30 cellular contexts compared by ENCODE assay signal in genomic region chr12:116075251-116075650, GRCh38.
DNase-seq lines count a peak whose midpoint lies in the region; ATAC-seq, FAIRE-seq and TF ChIP-seq lines count a peak whose summit lies in the region.
"Had no signal": no experiment of that assay in that cellular context is flagged by ENCODE, and none has a peak within 500 bp of the region (broad histone marks: within the 10 kb centered on the region; RNA-seq: fewer than 3 reads in every experiment).

No MANE protein-coding gene starts in this region.

- H3K4me2 ChIP-seq in astrocyte (ENCODE audit: low read length) (no peak overlapping the region), mesenchymal stem cell (ENCODE audit: low read length, poor library complexity, severe bottlenecking) (no peak overlapping the region)
- H3K4me2 ChIP-seq: BLaER1 had no signal

- TF ChIP-seq CTCF in 22Rv1 (IDR thresholded peaks at IDR 0.05) (no peak), astrocyte (IDR thresholded peaks at IDR 0.05; ENCODE audit: insufficient read depth, low read depth, low read length) (no peak)

- H4K91ac ChIP-seq in mesenchymal stem cell (ENCODE audit: low read length), result no peak overlapping the region

- no peak overlapping the region for H3K4me3 Mint-ChIP-seq in astrocyte (ENCODE audit: unreplicated experiment)
- H3K4me3 Mint-ChIP-seq in naive thymus-derived CD4-positive, alpha-beta T cell, result no peak overlapping the region
- H3K4me3 Mint-ChIP-seq: activated CD8-positive, alpha-beta T cell treated with anti-CD3 and anti-CD28 coated beads, Interleukin-2, amount 10 ng/mL, durations not matched to agents 7 days and 5 days; immature natural killer cell had no signal

- POLR2A ChIA-PET in naive thymus-derived CD4-positive, alpha-beta T cell (lab: Charles Lee), result no interaction called here

- H3K4me3 ChIP-seq in astrocyte (ENCODE audit: insufficient read depth, low read depth, low read length), result no peak overlapping the region
- no peak overlapping the region for H3K4me3 ChIP-seq in mesenchymal stem cell (ENCODE audit: insufficient read depth in 1 of 2, low read depth in 1 of 2, low read length in 2 of 2)
- H3K4me3 ChIP-seq in aorta (ENCODE audit: low read length in 2 of 2), result no peak overlapping the region
- no peak overlapping the region for H3K4me3 ChIP-seq in naive thymus-derived CD4-positive, alpha-beta T cell (ENCODE audit: low read length)
- H3K4me3 ChIP-seq: BLaER1, breast epithelium, HAP-1, transverse colon had no signal

- ATAC-seq in aorta (ENCODE audit: low FRiP score), result no peak
- ATAC-seq in naive thymus-derived CD4-positive, alpha-beta T cell, result no peak
- ATAC-seq: activated CD8-positive, alpha-beta T cell treated with anti-CD3 and anti-CD28 coated beads, Interleukin-2, amount 10 ng/mL, durations not matched to agents 7 days and 5 days; HepG2; left colon; Panc1 had no signal

- peaks cover 21% of the 10 kb centered on the region for H3K79me1 ChIP-seq in mesenchymal stem cell (replicated peaks; ENCODE audit: low read length, poor library complexity, severe bottlenecking)

- peaks cover 68% of the 10 kb centered on the region for H3K79me2 ChIP-seq in astrocyte (ENCODE audit: insufficient read depth, low read length)

- H3K36me3 ChIP-seq in astrocyte (ENCODE audit: insufficient read depth, low read length) (no peaks in the 10 kb centered on the region), mesenchymal stem cell (ENCODE audit: control insufficient read depth in 1 of 2, insufficient read depth in 2 of 2, low read depth in 1 of 2, low read length in 2 of 2) (peaks cover 5 to 6% of the 10 kb centered on the region in 2 experiments), aorta (ENCODE audit: control insufficient read depth in 1 of 2, insufficient read depth in 2 of 2, low read length in 1 of 2) (no peaks in the 10 kb centered on the region)
- no peaks in the 10 kb centered on the region for H3K36me3 ChIP-seq in naive thymus-derived CD4-positive, alpha-beta T cell (ENCODE audit: control insufficient read depth in 2 of 3, insufficient read depth in 3 of 3, low read length in 3 of 3)
- H3K36me3 ChIP-seq: breast epithelium, HAP-1, transverse colon had no signal

- H2BK15ac ChIP-seq in mesenchymal stem cell (ENCODE audit: low read depth, poor library complexity, severe bottlenecking), result no peak overlapping the region

- H3K27me3 ChIP-seq in astrocyte (ENCODE audit: insufficient read depth, low read length) (no peaks in the 10 kb centered on the region), mesenchymal stem cell (ENCODE audit: control insufficient read depth in 1 of 2, insufficient read depth in 1 of 2, low read length in 2 of 2) (no peaks in the 10 kb centered on the region), aorta (ENCODE audit: control insufficient read depth in 1 of 2, insufficient read depth in 2 of 2, low read length in 1 of 2) (no peaks in the 10 kb centered on the region)
- no peaks in the 10 kb centered on the region for H3K27me3 ChIP-seq in naive thymus-derived CD4-positive, alpha-beta T cell (ENCODE audit: control insufficient read depth in 2 of 2, insufficient read depth in 2 of 2, low read length in 2 of 2)
- H3K27me3 ChIP-seq: BLaER1, breast epithelium, transverse colon had no signal

- 13% methylated on average over 1 of the region's 1 CpG for WGBS in mesenchymal stem cell
- 36 to 46% methylated on average over 1 of the region's 1 CpG for WGBS in aorta, 2 donors

- H2BK12ac ChIP-seq in mesenchymal stem cell (ENCODE audit: low read length in 2 of 2), result no peak overlapping the region

- no peak overlapping the region for H3K9ac ChIP-seq in astrocyte (ENCODE audit: low read length)
- no peak overlapping the region for H3K9ac ChIP-seq in mesenchymal stem cell (ENCODE audit: low read length)
- H3K9ac ChIP-seq: BLaER1 had no signal

- no peak overlapping the region for H3K18ac ChIP-seq in mesenchymal stem cell (ENCODE audit: low read depth in 1 of 2, low read length in 2 of 2)

- H3K23ac ChIP-seq in mesenchymal stem cell (ENCODE audit: low read length in 2 of 2), result no peak overlapping the region

- H4K8ac ChIP-seq in mesenchymal stem cell (ENCODE audit: low read length), result no peak overlapping the region

- H3K27ac Mint-ChIP-seq in astrocyte (ENCODE audit: unreplicated experiment), result peak overlapping the region; percentile 20
- H3K27ac Mint-ChIP-seq in naive thymus-derived CD4-positive, alpha-beta T cell, result peak overlapping the region in 4 of 9 donors; percentile 10 to 63 (median 30)
- H3K27ac Mint-ChIP-seq: activated CD8-positive, alpha-beta T cell treated with anti-CD3 and anti-CD28 coated beads, Interleukin-2, amount 10 ng/mL, durations not matched to agents 7 days and 5 days; activated T-helper 2 cell treated with anti-CD3 and anti-CD28 coated beads, Interferon-gamma antibody, Interleukin-2, Interleukin-4, amounts not matched to agents 10 μg/mL and 5 μg/mL and 100 μg/mL, durations not matched to agents 14 hours and 24 hours and 36 hours; immature natural killer cell had no signal

- H3K14ac ChIP-seq in mesenchymal stem cell (ENCODE audit: low read length in 2 of 2), result no peak overlapping the region

- H2BK5ac ChIP-seq in mesenchymal stem cell (ENCODE audit: low read depth, low read length, poor library complexity, severe bottlenecking), result no peak overlapping the region

- intact Hi-C loops in aorta (cut with DNase I), result no loop called here
- intact Hi-C loops in naive thymus-derived CD4-positive, alpha-beta T cell (cut with micrococcal nuclease), result no loop called here

- H3K4ac ChIP-seq in mesenchymal stem cell (ENCODE audit: low read depth in 1 of 2, low read length in 2 of 2), result no peak overlapping the region

- H3K9me3 Mint-ChIP-seq in astrocyte (ENCODE audit: unreplicated experiment), result no peaks in the 10 kb centered on the region
- H3K9me3 Mint-ChIP-seq in naive thymus-derived CD4-positive, alpha-beta T cell, result no peaks in the 10 kb centered on the region
- H3K9me3 Mint-ChIP-seq: activated T-helper 2 cell treated with anti-CD3 and anti-CD28 coated beads, Interferon-gamma antibody, Interleukin-2, Interleukin-4, amounts not matched to agents 10 μg/mL and 5 μg/mL and 100 μg/mL, durations not matched to agents 14 hours and 24 hours and 36 hours; immature natural killer cell had no signal

- peaks cover 25% of the 10 kb centered on the region for H3K4me1 Mint-ChIP-seq in astrocyte (ENCODE audit: low read depth, unreplicated experiment)
- H3K4me1 Mint-ChIP-seq in naive thymus-derived CD4-positive, alpha-beta T cell, result peaks cover 6 to 49% (median 30%) of the 10 kb centered on the region in 7 donors

- H3K9me3 ChIP-seq in astrocyte (ENCODE audit: insufficient read depth, low read depth, low read length) (no peaks in the 10 kb centered on the region), mesenchymal stem cell (ENCODE audit: control insufficient read depth, low read length) (no peaks in the 10 kb centered on the region), aorta (ENCODE audit: control insufficient read depth, low read length) (no peaks in the 10 kb centered on the region)
- H3K9me3 ChIP-seq in naive thymus-derived CD4-positive, alpha-beta T cell (ENCODE audit: control insufficient read depth in 2 of 3, low read length in 3 of 3), result no peaks in the 10 kb centered on the region
- H3K9me3 ChIP-seq: BLaER1, breast epithelium, HAP-1, transverse colon had no signal

- H3K27ac ChIP-seq in 22Rv1 (peak overlapping the region; percentile 5; the same call in 1 of the 2 replicates), astrocyte (ENCODE audit: low read depth, low read length) (no peak overlapping the region), mesenchymal stem cell (ENCODE audit: low read length, poor library complexity, severe bottlenecking) (peak overlapping the region; percentile 60), aorta (ENCODE audit: low read depth in 1 of 2, low read length in 2 of 2) (no peak overlapping the region)
- no peak overlapping the region for H3K27ac ChIP-seq in naive thymus-derived CD4-positive, alpha-beta T cell (ENCODE audit: low read depth, low read length)
- H3K27ac ChIP-seq: BLaER1, breast epithelium, epithelial cell of prostate, transverse colon had no signal

- H3K4me1 ChIP-seq in astrocyte (ENCODE audit: insufficient read depth, low read length) (peaks cover 4% of the 10 kb centered on the region), mesenchymal stem cell (ENCODE audit: control insufficient read depth, insufficient read depth, low read depth, low read length) (peaks cover 2% of the 10 kb centered on the region), aorta (ENCODE audit: control insufficient read depth in 1 of 2, insufficient read depth in 2 of 2, low read length in 2 of 2) (peaks cover 0 to 5% of the 10 kb centered on the region in 2 donors)
- H3K4me1 ChIP-seq in naive thymus-derived CD4-positive, alpha-beta T cell (ENCODE audit: control insufficient read depth in 2 of 2, insufficient read depth in 2 of 2, low read length in 2 of 2), result no peaks in the 10 kb centered on the region
- H3K4me1 ChIP-seq: BLaER1, breast epithelium, transverse colon had no signal

- no peaks in the 10 kb centered on the region for H3K27me3 Mint-ChIP-seq in astrocyte (ENCODE audit: low read depth, unreplicated experiment)
- H3K27me3 Mint-ChIP-seq in naive thymus-derived CD4-positive, alpha-beta T cell, result no peaks in the 10 kb centered on the region

- no peak overlapping the region for H2AK5ac ChIP-seq in mesenchymal stem cell (ENCODE audit: low read length, severe bottlenecking)

- H3K36me3 Mint-ChIP-seq in astrocyte (ENCODE audit: low read depth, unreplicated experiment), result peaks cover 3% of the 10 kb centered on the region
- H3K36me3 Mint-ChIP-seq in naive thymus-derived CD4-positive, alpha-beta T cell, result peaks cover 0 to 13% (median 3%) of the 10 kb centered on the region in 5 donors
- H3K36me3 Mint-ChIP-seq: immature natural killer cell had no signal

- H2AFZ ChIP-seq in astrocyte (ENCODE audit: low read depth, low read length), result no peak overlapping the region
- no peak overlapping the region for H2AFZ ChIP-seq in mesenchymal stem cell (ENCODE audit: low read depth, low read length)

- CTCF ChIA-PET in naive thymus-derived CD4-positive, alpha-beta T cell (lab: Charles Lee), result no interaction called here

- peaks cover 69% of the 10 kb centered on the region for H4K20me1 ChIP-seq in astrocyte (ENCODE audit: insufficient read depth, low read length)

- no peak for DNase-seq in HTR-8/SVneo (ENCODE audit: insufficient read length, low spot score)
- no peak for DNase-seq in astrocyte (ENCODE audit: low read depth)
- DNase-seq in mesenchymal stem cell, result no peak
- no peak for DNase-seq in GF-D8 (lab: John Stamatoyannopoulos, UW)
- DNase-seq in aorta, result no peak
- DNase-seq in naive thymus-derived CD4-positive, alpha-beta T cell, result no peak
- DNase-seq in NCI-H82 (lab: John Stamatoyannopoulos, UW), result no peak
- DNase-seq: activated CD4-positive, alpha-beta T cell treated with anti-CD3 and anti-CD28 coated beads for 4 hours; activated CD8-positive, alpha-beta T cell treated with anti-CD3 and anti-CD28 coated beads, Interleukin-2, amount 10 ng/mL, durations not matched to agents 7 days and 5 days; activated naive CD4-positive, alpha-beta T cell treated with anti-CD3 and anti-CD28 coated beads, Interleukin-2, amount 50 U/mL, for 16 hours; DMS153; effector CD8-positive, alpha-beta T cell; immature natural killer cell; left colon; NCI-H146; NCI-H2171 treated with DMSO at 0.1 percent for 48 hours; NCI-H526 treated with DMSO at 0.1 percent for 48 hours; Right ventricle myocardium superior; stimulated activated CD4-positive, alpha-beta T cell treated with anti-CD3 and anti-CD28 coated beads, Interleukin-4, amount 100 ng/mL, for 4 hours; transverse colon had no signal

- FAIRE-seq in HTR-8/SVneo (lab: Jason Lieb, UNC) (peak; percentile 9), astrocyte (lab: Jason Lieb, UNC) (no peak)
- FAIRE-seq: colon, GM12892, HepG2 had no signal

- no peak overlapping the region for H2BK120ac ChIP-seq in mesenchymal stem cell (ENCODE audit: low read depth, low read length)

Comparison
In these comparisons a context has a peak if more than half of its experiments do, and no peak if none do; other contexts are left out.
1. H3K27ac ChIP-seq: peak in 22Rv1 (single experiment) and mesenchymal stem cell (single experiment); none in astrocyte (single experiment), aorta (0 of 2) and naive thymus-derived CD4-positive, alpha-beta T cell (single experiment).